In genomic region chr17:49850772-49851386, GRCh38 we compare ENCODE assay signal across 9 cellular contexts. TPM values are rescaled to one million over a fixed set of nuclear protein-coding genes. Genes with fewer than 3 reads are reported as not detected.
DNase-seq lines count a peak whose midpoint lies in the region; ATAC-seq, FAIRE-seq and TF ChIP-seq lines count a peak whose summit lies in the region.
"Had no signal": no experiment of that assay in that cellular context is flagged by ENCODE, and none has a peak within 500 bp of the region (broad histone marks: within the 10 kb centered on the region; RNA-seq: fewer than 3 reads in every experiment).

No MANE protein-coding gene starts in this region.

- H3K9ac ChIP-seq in endothelial cell of umbilical vein (replicated peaks; ENCODE audit: extremely low read depth, insufficient read depth, low read length): peak overlapping the region; percentile 40

- H3K27ac ChIP-seq in OCI-LY7 (ENCODE audit: low read depth, low read length, poor library complexity, severe bottlenecking) (no peak overlapping the region), endothelial cell of umbilical vein (ENCODE audit: insufficient read depth, low read depth, low read length) (peak overlapping the region; percentile 1)

- H3K27me3 Mint-ChIP-seq in neural crest cell (ENCODE audit: low read depth): peaks cover 68% of the 10 kb centered on the region

- peak; percentile 81 for FAIRE-seq in endothelial cell of umbilical vein (lab: Jason Lieb, UNC)

- peaks cover 6% of the 10 kb centered on the region for H3K4me1 ChIP-seq in OCI-LY7 (ENCODE audit: insufficient read depth, low read length, poor library complexity, severe bottlenecking)
- H3K4me1 ChIP-seq in endothelial cell of umbilical vein (ENCODE audit: control insufficient read depth, extremely low read depth, insufficient read depth, low read length): peaks cover 6% of the 10 kb centered on the region

- intact Hi-C loops in OCI-LY7 (cut with micrococcal nuclease; ENCODE audit: unreplicated experiment): loop anchor here (5.0 kb wide), 1 partner anchor 144 kb away; the partner anchor contains the start of gene SLC35B1
- intact Hi-C loops in endothelial cell of umbilical vein (cut with micrococcal nuclease): loop anchor here (1.0 kb wide), 3 partner anchors 63 to 283 kb away; partner anchors contain the start of gene KAT7

- H3K4me3 ChIP-seq in OCI-LY7 (ENCODE audit: low read depth, low read length, poor library complexity, severe bottlenecking): peak overlapping the region; percentile 49
- peak overlapping the region; percentile 18 to 41 (median 36) for H3K4me3 ChIP-seq in endothelial cell of umbilical vein (replicated peaks in 1 of 3; ENCODE audit: insufficient read depth in 1 of 3, low read depth in 1 of 3, low read length in 3 of 3)

- no peaks in the 10 kb centered on the region for H3K9me2 ChIP-seq in OCI-LY7 (ENCODE audit: insufficient read depth, low read length)

- peak overlapping the region; percentile 81 for H3K4me3 Mint-ChIP-seq in neural crest cell

- H3K9me3 ChIP-seq in OCI-LY7 (ENCODE audit: low read length) (no peaks in the 10 kb centered on the region), endothelial cell of umbilical vein (replicated peaks; ENCODE audit: control insufficient read depth, insufficient read depth, low read length) (no peaks in the 10 kb centered on the region)

- H3K4me1 Mint-ChIP-seq in neural crest cell: peaks cover 5% of the 10 kb centered on the region

- no peak overlapping the region for H3K27ac Mint-ChIP-seq in neural crest cell (ENCODE audit: unreplicated experiment)

- POLR2A ChIA-PET in OCI-LY7 (lab: Charles Lee) (no interaction called here), endothelial cell of umbilical vein (lab: Charles Lee) (interaction anchor here (1.4 kb wide), 1 partner anchor 87 kb away, joined by 4 read pairs; the partner anchor contains the start of gene FAM117A)

- ATAC-seq in GM18858 (IDR thresholded peaks at IDR 0.05; ENCODE audit: unreplicated experiment): no peak
- ATAC-seq in HG03469 (IDR thresholded peaks at IDR 0.05; ENCODE audit: unreplicated experiment): no peak
- no peak for ATAC-seq in GM18868 (IDR thresholded peaks at IDR 0.05; ENCODE audit: unreplicated experiment)

- H2AFZ ChIP-seq in OCI-LY7 (ENCODE audit: low read length): no peak overlapping the region
- peak overlapping the region; percentile 65 for H2AFZ ChIP-seq in endothelial cell of umbilical vein (ENCODE audit: low read depth, low read length)

- H3K36me3 Mint-ChIP-seq in neural crest cell (ENCODE audit: low read depth): no peaks in the 10 kb centered on the region

- TF ChIP-seq POLR2A in endothelial cell of umbilical vein (IDR thresholded peaks at IDR 0.05; ENCODE audit: low read depth, low read length): no peak

- dilution Hi-C loops in endothelial cell of umbilical vein (cut with MboI; ENCODE audit: extremely low pct_ligation_motif_present, low sequenced_read_pairs): no loop called here

- H4K20me1 ChIP-seq in OCI-LY7 (ENCODE audit: insufficient read depth, low read length) (no peaks in the 10 kb centered on the region; the same call in 1 of the 2 replicates), endothelial cell of umbilical vein (replicated peaks; ENCODE audit: control insufficient read depth, extremely low read depth, insufficient read depth, low read length) (no peaks in the 10 kb centered on the region)

- no TSS peak for BruUV-seq in OCI-LY7 (replicated peaks; lab: Mats Ljungman, UMichigan)
- BruUV-seq in endothelial cell of umbilical vein (replicated peaks; lab: Mats Ljungman, UMichigan): no TSS peak

- no peaks in the 10 kb centered on the region for H3K79me2 ChIP-seq in OCI-LY7 (ENCODE audit: insufficient read depth, low read depth, low read length)
- H3K79me2 ChIP-seq in endothelial cell of umbilical vein (ENCODE audit: control insufficient read depth, insufficient read depth, low read length): no peaks in the 10 kb centered on the region

- TF ChIP-seq CTCF in OCI-LY7 (conservative IDR thresholded peaks at IDR 0.05; ENCODE audit: low read length) (no peak), endothelial cell of umbilical vein (IDR thresholded peaks at IDR 0.05; ENCODE audit: extremely low read depth in 1 of 2, insufficient read depth in 1 of 2, low read depth in 1 of 2, low read length in 2 of 2) (no peak), neural crest cell (conservative IDR thresholded peaks at IDR 0.05) (no peak)

- H3K27me3 ChIP-seq in endothelial cell of umbilical vein (ENCODE audit: control insufficient read depth in 2 of 2, insufficient read depth in 2 of 2, low read length in 2 of 2): no peaks in the 10 kb centered on the region

- CTCF ChIA-PET in OCI-LY7 (lab: Charles Lee; ENCODE audit: unreplicated experiment) (no interaction called here), endothelial cell of umbilical vein (lab: Charles Lee) (interaction anchor here (0.6 to 4.2 kb wide), 11 partner anchors 11 to 295 kb away, joined by 3 to 53 read pairs (median 6); partner anchors contain the start of gene SLC35B1)

- no peaks in the 10 kb centered on the region for H3K9me1 ChIP-seq in endothelial cell of umbilical vein (replicated peaks; ENCODE audit: control insufficient read depth, extremely low read depth, insufficient read depth, low read length)

- DNase-seq in EL (peak; percentile 25), OCI-LY7 (ENCODE audit: low spot score) (no peak), endothelial cell of umbilical vein (ENCODE audit: low read depth, low spot score) (peak; percentile 39), neural crest cell (ENCODE audit: low read depth, low spot score) (no peak), NCI-H1105 (lab: John Stamatoyannopoulos, UW) (no peak)

- H3K4me2 ChIP-seq in OCI-LY7 (ENCODE audit: low read length) (peak overlapping the region; percentile 60; the same call in 1 of the 2 replicates), endothelial cell of umbilical vein (ENCODE audit: insufficient read depth, low read length) (peak overlapping the region; percentile 49)

- no peaks in the 10 kb centered on the region for H3K36me3 ChIP-seq in OCI-LY7 (ENCODE audit: insufficient read depth, low read length)
- peaks cover 0 to 8% of the 10 kb centered on the region in 2 experiments for H3K36me3 ChIP-seq in endothelial cell of umbilical vein (ENCODE audit: control insufficient read depth in 2 of 2, extremely low read depth in 1 of 2, insufficient read depth in 2 of 2, low read length in 2 of 2)

- H3K9me3 Mint-ChIP-seq in neural crest cell: no peaks in the 10 kb centered on the region

TF ChIP-seq in endothelial cell of umbilical vein, 7 proteins besides CTCF, POLR2A, EP300 and RAD21:
- TF ChIP-seq FOS (IDR thresholded peaks at IDR 0.05; ENCODE audit: borderline replicate concordance, insufficient read depth, low read length) (no peak), GATA2 (IDR thresholded peaks at IDR 0.05; ENCODE audit: insufficient read depth, insufficient read length, low read depth, low read length) (no peak), EZH2 (IDR thresholded peaks at IDR 0.05; ENCODE audit: borderline replicate concordance, low read depth, low read length, severe bottlenecking) (no peak), MAX (IDR thresholded peaks at IDR 0.05; ENCODE audit: insufficient read depth, insufficient read length) (no peak), MYC (IDR thresholded peaks at IDR 0.05; ENCODE audit: low read depth, low read length) (no peak), POLR2AphosphoS5 (IDR thresholded peaks at IDR 0.05; ENCODE audit: insufficient read depth, low read depth, low read length) (peak; percentile 10), JUN (IDR thresholded peaks at IDR 0.05; ENCODE audit: borderline replicate concordance, insufficient read depth, insufficient read length, low read depth) (no peak)

RNA-seq across cellular contexts. Expression of gene TAC4, which starts 3.0 kb away (rescaled TPM):
- not detected in 2 replicates for total RNA-seq in OCI-LY7 (2014; rRNA removed; shearing (Covaris generic))
- total RNA-seq in OCI-LY7 (2022): not detected in 2 replicates
- not detected in 2 replicates for total RNA-seq in endothelial cell of umbilical vein
- polyA plus RNA-seq in endothelial cell of umbilical vein: 0.19 and 0.27 TPM in 2 replicates
- polyA plus RNA-seq in endothelial cell of umbilical vein (2011; cell fraction: cytosol; rRNA removed): 0.14 and 0.27 TPM in 2 replicates
- 0.32 TPM in 1 of 2 replicates, not detected in the other for polyA plus RNA-seq in endothelial cell of umbilical vein (2011; cell fraction: nucleus; rRNA removed)
- not detected in 2 replicates for polyA plus RNA-seq in endothelial cell of umbilical vein (2012)
- not detected in 2 replicates for polyA minus RNA-seq in endothelial cell of umbilical vein
- not detected for polyA minus RNA-seq in endothelial cell of umbilical vein (2011; cell fraction: cytosol; rRNA and poly(A)+ RNA removed)
- polyA minus RNA-seq in endothelial cell of umbilical vein (2011; cell fraction: nucleus; rRNA and poly(A)+ RNA removed): not detected in 2 replicates
- not detected in 2 replicates for total RNA-seq in neural crest cell
- total RNA-seq: HT1080 had no signal

Comparison
In these comparisons a context has a peak if more than half of its experiments do, and no peak if none do; other contexts are left out.
1. DNase-seq: peak in EL (single experiment) and endothelial cell of umbilical vein (single experiment); none in OCI-LY7 (single experiment), neural crest cell (single experiment) and NCI-H1105 (single experiment).